In the genomic region with DNA sequence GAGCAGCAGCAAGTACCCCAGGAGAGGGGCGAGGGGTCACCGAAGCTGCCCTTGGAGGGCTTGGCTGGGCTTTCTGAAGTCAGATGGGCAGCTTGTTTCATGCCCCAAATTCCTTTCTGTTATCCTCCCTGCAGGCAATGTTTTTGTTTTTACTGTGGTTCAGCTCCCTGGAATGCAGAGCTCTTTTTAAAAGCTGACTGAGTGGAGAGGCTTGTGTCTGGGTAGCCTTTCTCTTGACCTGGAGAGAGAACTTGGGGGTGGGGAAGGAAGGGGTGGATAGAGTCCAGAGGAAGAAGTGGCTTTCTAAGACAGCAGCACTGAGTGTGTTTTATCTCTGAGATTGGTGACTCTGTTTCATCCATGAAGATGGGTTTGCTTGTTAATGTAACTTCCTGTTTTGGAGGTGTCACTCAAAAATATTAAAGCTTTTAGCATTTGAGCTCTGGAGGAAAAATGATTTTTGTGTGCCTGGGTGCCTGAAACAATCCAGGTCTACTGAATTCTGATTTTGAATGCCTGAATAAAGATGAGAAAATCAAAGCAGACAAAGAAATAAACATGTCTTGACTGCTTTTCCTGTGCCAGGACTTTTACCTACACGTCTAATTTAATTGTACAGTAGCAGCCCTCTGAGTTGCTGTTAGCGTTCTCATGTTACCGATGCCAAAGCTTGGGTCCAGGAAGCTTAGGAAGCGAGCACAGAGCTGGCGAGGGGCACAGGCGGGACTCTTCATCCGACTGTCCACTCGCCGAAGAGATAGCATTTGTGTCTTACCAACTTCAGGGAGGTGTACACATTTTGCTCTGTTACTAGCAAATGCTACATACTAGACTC, we compare ENCODE assay signal across 11 cellular contexts.
DNase-seq lines count a peak whose midpoint lies in the region; ATAC-seq, FAIRE-seq and TF ChIP-seq lines count a peak whose summit lies in the region.
"Had no signal": no experiment of that assay in that cellular context is flagged by ENCODE, and none has a peak within 500 bp of the region (broad histone marks: within the 10 kb centered on the region; RNA-seq: fewer than 3 reads in every experiment).

No MANE protein-coding gene starts in this region.

- intact Hi-C loops in GM12878 (cut with micrococcal nuclease; ENCODE audit: unreplicated experiment) = no loop called here

- H3K4me1 Mint-ChIP-seq in stimulated activated memory B cell treated with anti-CD40 and anti-IgM and Interleukin-4, amounts not matched to agents 10 μg/mL and 1 μg/mL and 100 μg/mL, for 72 hours = no peaks in the 10 kb centered on the region

- DNase-seq in AG04449 (ENCODE audit: low read depth, low spot score) = peak; percentile 67
- peak; percentile 64 for DNase-seq in HT1080 (ENCODE audit: low read depth)
- DNase-seq in GM12878 (ENCODE audit: low read depth, low spot score) = no peak
- DNase-seq in kidney glomerular epithelial cell (lab: John Stamatoyannopoulos, UW) = peak; percentile 95
- DNase-seq: activated CD4-positive, alpha-beta T cell treated with anti-CD3 and anti-CD28 coated beads, Interleukin-2, amount 50 U/mL, for 48 hours; NCI-H2081 treated with DMSO at 0.1 percent for 48 hours; psoas muscle had no signal

- POLR2A ChIA-PET in AG04449 (lab: Yijun Ruan, JAX) (interaction anchor here (0.8 to 1.1 kb wide), 2 partner anchors 13 to 49 kb away, joined by 3 to 4 read pairs; no protein-coding TSS in a partner anchor), GM12878 (lab: Charles Lee) (no interaction called here)

- CTCF ChIA-PET in AG04449 (lab: Yijun Ruan, JAX) (interaction anchor here (1.0 to 2.0 kb wide), 4 partner anchors 11 to 50 kb away, joined by 3 to 17 read pairs (median 4); no protein-coding TSS in a partner anchor), GM12878 (lab: Yijun Ruan, JAX) (no interaction called here)

- RAD21 ChIA-PET in GM12878 (lab: Charles Lee; ENCODE audit: unreplicated experiment) = interaction anchor here (1.0 to 1.5 kb wide), 3 partner anchors 38 to 50 kb away, joined by 3 to 7 read pairs (median 3); no protein-coding TSS in a partner anchor

- TF ChIP-seq CTCF in AG04449 (IDR thresholded peaks at IDR 0.05; ENCODE audit: insufficient read depth, low read length, missing control alignments) (no peak), GM12878 (IDR thresholded peaks at IDR 0.05 in 2 of 3, conservative IDR thresholded peaks at IDR 0.05 in 1 of 3; ENCODE audit: control insufficient read depth in 2 of 3, extremely low read depth in 1 of 3, insufficient read depth in 1 of 3, low read depth in 3 of 3, low read length in 3 of 3) (no peak)

- ATAC-seq in GM12878 (no peak), HG02981 (IDR thresholded peaks at IDR 0.05; ENCODE audit: unreplicated experiment) (no peak), HG02884 (IDR thresholded peaks at IDR 0.05; ENCODE audit: unreplicated experiment) (no peak), GM21529 (IDR thresholded peaks at IDR 0.05; ENCODE audit: unreplicated experiment) (no peak)
- ATAC-seq in stimulated activated memory B cell treated with anti-CD40 and anti-IgM and Interleukin-4, amounts not matched to agents 10 μg/mL and 1 μg/mL and 100 μg/mL, for 72 hours = no peak
- ATAC-seq: psoas muscle had no signal

- H3K9ac ChIP-seq in GM12878 (ENCODE audit: control insufficient read depth, insufficient read depth, low read length) = no peak overlapping the region

- no peaks in the 10 kb centered on the region for H3K9me3 ChIP-seq in GM12878 (replicated peaks; ENCODE audit: control insufficient read depth, insufficient read depth, low read length)
- H3K9me3 ChIP-seq: psoas muscle had no signal

- no TSS peak for BruUV-seq in GM12878 (replicated peaks; lab: Mats Ljungman, UMichigan)

- no peaks in the 10 kb centered on the region for H3K36me3 Mint-ChIP-seq in stimulated activated memory B cell treated with anti-CD40 and anti-IgM and Interleukin-4, amounts not matched to agents 10 μg/mL and 1 μg/mL and 100 μg/mL, for 72 hours

- no peak overlapping the region for H3K4me2 ChIP-seq in GM12878 (ENCODE audit: control insufficient read depth, insufficient read depth)

- no peaks in the 10 kb centered on the region for H3K36me3 ChIP-seq in GM12878 (ENCODE audit: control insufficient read depth in 2 of 2, insufficient read depth in 2 of 2, low read length in 1 of 2)

- no peak overlapping the region for H3K27ac Mint-ChIP-seq in stimulated activated memory B cell treated with anti-CD40 and anti-IgM and Interleukin-4, amounts not matched to agents 10 μg/mL and 1 μg/mL and 100 μg/mL, for 72 hours

- no peak overlapping the region for H2AFZ ChIP-seq in GM12878 (ENCODE audit: control insufficient read depth, low read depth, low read length)

- no peak overlapping the region for H3K4me3 Mint-ChIP-seq in stimulated activated memory B cell treated with anti-CD40 and anti-IgM and Interleukin-4, amounts not matched to agents 10 μg/mL and 1 μg/mL and 100 μg/mL, for 72 hours

- H3K9me3 Mint-ChIP-seq in stimulated activated memory B cell treated with anti-CD40 and anti-IgM and Interleukin-4, amounts not matched to agents 10 μg/mL and 1 μg/mL and 100 μg/mL, for 72 hours = no peaks in the 10 kb centered on the region

- TF ChIP-seq POLR2A in GM12878 (IDR thresholded peaks at IDR 0.05; ENCODE audit: low read depth, low read length) = no peak

- 37% methylated on average over 11 of the region's 11 CpGs for WGBS in GM12878 (ENCODE audit: insufficient coverage, insufficient replicate concordance, low lambda C conversion rate, missing lambda C conversion rate)

- no peaks in the 10 kb centered on the region for H3K27me3 ChIP-seq in GM12878 (replicated peaks in 1 of 2; ENCODE audit: control insufficient read depth in 2 of 2, insufficient read depth in 2 of 2, low read length in 1 of 2)

- peaks cover 33% of the 10 kb centered on the region for H3K27me3 Mint-ChIP-seq in stimulated activated memory B cell treated with anti-CD40 and anti-IgM and Interleukin-4, amounts not matched to agents 10 μg/mL and 1 μg/mL and 100 μg/mL, for 72 hours

- TF ChIP-seq RAD21 in GM12878 (IDR thresholded peaks at IDR 0.05; ENCODE audit: insufficient read depth, low read depth, low read length) = no peak

- no peak overlapping the region for H3K27ac ChIP-seq in GM12878 (ENCODE audit: control insufficient read depth, insufficient read depth)
- H3K27ac ChIP-seq: psoas muscle had no signal

- no peaks in the 10 kb centered on the region for H3K4me1 ChIP-seq in GM12878 (ENCODE audit: control insufficient read depth, insufficient read depth, low read length)
- H3K4me1 ChIP-seq: psoas muscle had no signal

- no peaks in the 10 kb centered on the region for H4K20me1 ChIP-seq in GM12878 (ENCODE audit: control insufficient read depth, insufficient read depth)

- FAIRE-seq in GM12878 (lab: Jason Lieb, UNC) = no peak

- SMC1A ChIA-PET in GM12878 (lab: Charles Lee; ENCODE audit: uncharacterized antibody, unreplicated experiment) = interaction anchor here (1.3 to 1.7 kb wide), 2 partner anchors 39 to 49 kb away, joined by 3 to 10 read pairs; no protein-coding TSS in a partner anchor

- H3K4me3 ChIP-seq in AG04449 (ENCODE audit: low read depth, low read length) = no peak overlapping the region
- H3K4me3 ChIP-seq in GM12878 = no peak overlapping the region
- H3K4me3 ChIP-seq: psoas muscle had no signal

- in situ Hi-C loops in GM12878 (cut with MboI) = no loop called here

- TF ChIP-seq EP300 in GM12878 (IDR thresholded peaks at IDR 0.05; ENCODE audit: borderline replicate concordance in 1 of 2, control insufficient read depth in 1 of 2, low read depth in 2 of 2, low read length in 2 of 2) = no peak

- H3K79me2 ChIP-seq in GM12878 (ENCODE audit: control insufficient read depth, insufficient read depth, low read length) = no peaks in the 10 kb centered on the region

TF ChIP-seq in GM12878, 131 proteins besides CTCF, POLR2A, EP300 and RAD21:
- TF ChIP-seq DPF2 (IDR thresholded peaks at IDR 0.05) (no peak), ATF7 (IDR thresholded peaks at IDR 0.05; ENCODE audit: low read depth) (no peak), RCOR1 (conservative IDR thresholded peaks at IDR 0.05; ENCODE audit: low read depth, low read length) (no peak), TCF7 (IDR thresholded peaks at IDR 0.05; ENCODE audit: borderline replicate concordance) (no peak)
- TF ChIP-seq, protein P1, sequence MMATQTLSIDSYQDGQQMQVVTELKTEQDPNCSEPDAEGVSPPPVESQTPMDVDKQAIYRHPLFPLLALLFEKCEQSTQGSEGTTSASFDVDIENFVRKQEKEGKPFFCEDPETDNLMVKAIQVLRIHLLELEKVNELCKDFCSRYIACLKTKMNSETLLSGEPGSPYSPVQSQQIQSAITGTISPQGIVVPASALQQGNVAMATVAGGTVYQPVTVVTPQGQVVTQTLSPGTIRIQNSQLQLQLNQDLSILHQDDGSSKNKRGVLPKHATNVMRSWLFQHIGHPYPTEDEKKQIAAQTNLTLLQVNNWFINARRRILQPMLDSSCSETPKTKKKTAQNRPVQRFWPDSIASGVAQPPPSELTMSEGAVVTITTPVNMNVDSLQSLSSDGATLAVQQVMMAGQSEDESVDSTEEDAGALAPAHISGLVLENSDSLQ (IDR thresholded peaks at IDR 0.05) = peak; percentile 86
TF ChIP-seq in GM12878: peak in this region for 1.
